31 cellular contexts compared by ENCODE assay signal in genomic region chr16:66352304-66352703, GRCh38. TPM values are rescaled to one million over a fixed set of nuclear protein-coding genes. Genes with fewer than 3 reads are reported as not detected.
"Had no signal": no experiment of that assay in that cellular context is flagged by ENCODE, and none has a peak within 500 bp of the region (broad histone marks: within the 10 kb centered on the region; RNA-seq: fewer than 3 reads in every experiment).

No MANE protein-coding gene starts in this region.

- H3K27ac ChIP-seq: neutrophil, pancreas, prostate gland, skin epidermis, spleen, suprapubic skin, testis, tibial artery, transverse colon, upper lobe of left lung, uterus had no signal

- H3K27ac Mint-ChIP-seq: naive B cell; naive thymus-derived CD8-positive, alpha-beta T cell; natural killer cell treated with Interleukin-12 subunit alpha and Interleukin-12 subunit beta and Interleukin-15 and Interleukin-18, amount 100 ng/mL, for 72 hours; nephron progenitor cell; stimulated activated memory B cell treated with anti-CD40 and anti-IgM and Interleukin-4, amounts not matched to agents 10 μg/mL and 1 μg/mL and 100 μg/mL, for 72 hours; stimulated activated naive CD8-positive, alpha-beta T cell treated with anti-CD3 and anti-CD28 coated beads, Interleukin-15, amount 100 ng/mL, for 72 hours had no signal

- H3K36me3 ChIP-seq: neutrophil, pancreas, prostate gland, spleen, suprapubic skin, tibial artery, transverse colon, upper lobe of left lung, uterus had no signal

- H3K9me3 Mint-ChIP-seq: natural killer cell treated with Interleukin-12 subunit alpha and Interleukin-12 subunit beta and Interleukin-15 and Interleukin-18, amount 100 ng/mL, for 72 hours; nephron progenitor cell; neural crest cell; stimulated activated naive CD8-positive, alpha-beta T cell treated with anti-CD3 and anti-CD28 coated beads, Interleukin-15, amount 100 ng/mL, for 72 hours had no signal

- H3K4me1 Mint-ChIP-seq: stimulated activated memory B cell treated with anti-CD40 and anti-IgM and Interleukin-4, amounts not matched to agents 10 μg/mL and 1 μg/mL and 100 μg/mL, for 72 hours; stimulated activated naive CD8-positive, alpha-beta T cell treated with anti-CD3 and anti-CD28 coated beads, Interleukin-15, amount 100 ng/mL, for 72 hours had no signal

- H3K4me3 Mint-ChIP-seq: naive B cell; naive thymus-derived CD8-positive, alpha-beta T cell; natural killer cell treated with Interleukin-12 subunit alpha and Interleukin-12 subunit beta and Interleukin-15 and Interleukin-18, amount 100 ng/mL, for 72 hours; nephron progenitor cell; neural crest cell; stimulated activated memory B cell treated with anti-CD40 and anti-IgM and Interleukin-4, amounts not matched to agents 10 μg/mL and 1 μg/mL and 100 μg/mL, for 72 hours; stimulated activated naive CD8-positive, alpha-beta T cell treated with anti-CD3 and anti-CD28 coated beads, Interleukin-15, amount 100 ng/mL, for 72 hours had no signal

- H3K36me3 Mint-ChIP-seq: naive B cell; naive thymus-derived CD8-positive, alpha-beta T cell; natural killer cell treated with Interleukin-12 subunit alpha and Interleukin-12 subunit beta and Interleukin-15 and Interleukin-18, amount 100 ng/mL, for 72 hours; stimulated activated memory B cell treated with anti-CD40 and anti-IgM and Interleukin-4, amounts not matched to agents 10 μg/mL and 1 μg/mL and 100 μg/mL, for 72 hours had no signal

- H3K4me1 ChIP-seq: pancreas, prostate gland, suprapubic skin, testis, transverse colon, uterus had no signal

- FAIRE-seq: pancreas had no signal

- DNase-seq: naive B cell; naive thymus-derived CD8-positive, alpha-beta T cell; nephron progenitor cell; nucleus accumbens; pancreas; right cardiac atrium; stimulated activated CD4-positive, alpha-beta T cell treated with anti-CD3 and anti-CD28 coated beads, Interleukin-12 subunit alpha, Interleukin-12 subunit beta, amount 100 ng/mL, for 4 hours; stimulated activated CD4-positive, alpha-beta T cell treated with anti-CD3 and anti-CD28 coated beads, Interleukin-1b, Interleukin-23, amount 100 ng/mL, for 48 hours; stimulated activated CD4-positive, alpha-beta T cell treated with anti-CD3 and anti-CD28 coated beads, Interleukin-4, amount 100 ng/mL, for 1 hour; stimulated activated CD4-positive, alpha-beta T cell treated with anti-CD3 and anti-CD28 coated beads, Interleukin-4, amount 100 ng/mL, for 4 hours; stimulated activated CD8-positive, alpha-beta memory T cell treated with anti-CD3 and anti-CD28 coated beads, Interleukin-4, amount 100 ng/mL, for 48 hours; stimulated activated naive CD4-positive, alpha-beta T cell; stimulated activated naive CD8-positive, alpha-beta T cell treated with anti-CD3 and anti-CD28 coated beads, Interleukin-15, amount 100 ng/mL, for 72 hours; stimulated activated naive CD8-positive, alpha-beta T cell treated with anti-CD3 and anti-CD28 coated beads, Interleukin-15, Interleukin-2, amounts not matched to agents 100 U/mL and 50 U/mL, for 24 hours; substantia nigra; testis; tibial artery; transverse colon; upper lobe of left lung; uterus had no signal

- H3K4me3 ChIP-seq: pancreas, prostate gland, skin epidermis, smooth muscle cell, spleen, suprapubic skin, testis, tibial artery, transverse colon, upper lobe of left lung, uterus had no signal

- ATAC-seq: naive thymus-derived CD8-positive, alpha-beta T cell; natural killer cell treated with Interleukin-12 subunit alpha and Interleukin-12 subunit beta and Interleukin-15 and Interleukin-18, amount 100 ng/mL, for 72 hours; pancreas; right cardiac atrium; sciatic nerve; stimulated activated memory B cell treated with anti-CD40 and anti-IgM and Interleukin-4, amounts not matched to agents 10 μg/mL and 1 μg/mL and 100 μg/mL, for 72 hours; stimulated activated naive CD8-positive, alpha-beta T cell treated with anti-CD3 and anti-CD28 coated beads, Interleukin-15, amount 100 ng/mL, for 72 hours; stimulated activated naive CD8-positive, alpha-beta T cell treated with anti-CD3 and anti-CD28 coated beads, Interleukin-15, Interleukin-2, amounts not matched to agents 100 U/mL and 50 U/mL, for 24 hours had no signal

- H3K27me3 ChIP-seq: testis, upper lobe of left lung, uterus had no signal

- H3K9me3 ChIP-seq: neutrophil, pancreas, prostate gland, suprapubic skin, testis, tibial artery, transverse colon, upper lobe of left lung, uterus had no signal

RNA-seq across cellular contexts. Expression of gene CDH5, which starts 14.2 kb away (rescaled TPM):
- total RNA-seq: naive thymus-derived CD8-positive, alpha-beta T cell; natural killer cell treated with Interleukin-12 subunit alpha and Interleukin-12 subunit beta and Interleukin-15 and Interleukin-18, amount 100 ng/mL, for 72 hours; osteocyte; smooth muscle cell had no signal
- polyA plus RNA-seq: naive thymus-derived CD8-positive, alpha-beta T cell; smooth muscle cell had no signal
